19 cellular contexts compared by ENCODE assay signal in the genomic region with DNA sequence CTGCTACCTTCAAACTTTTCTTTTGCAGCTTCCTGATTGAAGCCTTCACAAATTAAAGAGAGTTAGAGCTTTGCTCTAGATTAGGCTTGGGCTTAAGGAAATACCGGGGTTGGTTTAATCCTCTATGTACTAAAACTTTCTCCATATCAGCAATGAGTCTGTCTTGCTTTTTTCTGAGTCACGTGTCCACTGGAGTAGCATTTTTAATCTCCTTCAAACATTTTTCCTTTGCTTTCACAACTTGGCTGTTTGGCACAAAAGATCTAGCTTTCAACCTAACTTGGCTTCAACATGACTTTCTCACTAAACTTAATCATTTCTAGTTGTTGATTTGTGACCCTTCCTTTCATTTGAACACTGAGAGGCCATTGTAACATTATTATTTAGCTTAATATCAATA.
DNase-seq lines count a peak whose midpoint lies in the region; ATAC-seq and TF ChIP-seq lines count a peak whose summit lies in the region.
"Had no signal": no experiment of that assay in that cellular context is flagged by ENCODE, and none has a peak within 500 bp of the region (broad histone marks: within the 10 kb centered on the region; RNA-seq: fewer than 3 reads in every experiment).

No MANE protein-coding gene starts in this region.

- H3K4me3 ChIP-seq in IMR-90 (ENCODE audit: insufficient read depth, low read depth, low read length): no peak overlapping the region
- H3K4me3 ChIP-seq: BLaER1, GM23338 had no signal

- H2BK20ac ChIP-seq in IMR-90 (ENCODE audit: low read depth, low read length): no peak overlapping the region

- H3K27ac ChIP-seq in IMR-90 (ENCODE audit: insufficient read depth, low read length): no peak overlapping the region
- H3K27ac ChIP-seq: 22Rv1, BLaER1, C4-2B had no signal

- no peak overlapping the region for H2BK15ac ChIP-seq in IMR-90 (ENCODE audit: low read depth, low read length)

- H3K4me3 Mint-ChIP-seq in chondrocyte (ENCODE audit: unreplicated experiment): no peak overlapping the region
- H3K4me3 Mint-ChIP-seq: B cell; CD4-positive, CD25-positive, alpha-beta regulatory T cell; CD8-positive, alpha-beta T cell; GM23338; H9; HFFc6 had no signal

- TF ChIP-seq CTCF in IMR-90 (conservative IDR thresholded peaks at IDR 0.05; ENCODE audit: low read depth, low read length) (no peak), chondrocyte (IDR thresholded peaks at IDR 0.05) (no peak)

- intact Hi-C loops in IMR-90 (cut with micrococcal nuclease): no loop called here

- no peaks in the 10 kb centered on the region for H3K4me1 Mint-ChIP-seq in chondrocyte (ENCODE audit: low read depth)
- H3K4me1 Mint-ChIP-seq: B cell; CD4-positive, CD25-positive, alpha-beta regulatory T cell; GM23338; H9 had no signal

- H3K27me3 ChIP-seq in IMR-90 (ENCODE audit: control insufficient read depth, insufficient read depth, low read length): no peaks in the 10 kb centered on the region
- H3K27me3 ChIP-seq: BLaER1 had no signal

- H3K18ac ChIP-seq in IMR-90 (ENCODE audit: low read depth, low read length): peak overlapping the region; percentile 18; the same call in 1 of the 2 replicates

- no peaks in the 10 kb centered on the region for H3K36me3 ChIP-seq in IMR-90 (ENCODE audit: control insufficient read depth, insufficient read depth, low read length)
- H3K36me3 ChIP-seq: BLaER1 had no signal

- peaks cover 1% of the 10 kb centered on the region; the same call in 1 of the 2 replicates for H3K4me1 ChIP-seq in IMR-90 (ENCODE audit: control insufficient read depth, insufficient read depth, low read length)
- H3K4me1 ChIP-seq: BLaER1, Caco-2 had no signal

- no TSS peak for BruUV-seq in IMR-90 (replicated peaks; lab: Mats Ljungman, UMichigan)

- in situ Hi-C loops in IMR-90 (cut with MboI; ENCODE audit: low sequenced_read_pairs): no loop called here

- H4K8ac ChIP-seq in IMR-90 (ENCODE audit: low read depth in 2 of 2, low read length in 2 of 2): no peak overlapping the region

- no peak overlapping the region for H3K56ac ChIP-seq in IMR-90 (ENCODE audit: extremely low read depth, insufficient read depth, low read length)

- CTCF ChIA-PET in IMR-90 (lab: Yijun Ruan, JAX): interaction anchor here (2.8 kb wide), 1 partner anchor 12 kb away, joined by 6 read pairs; no protein-coding TSS in a partner anchor

- H3K27ac Mint-ChIP-seq in chondrocyte (ENCODE audit: unreplicated experiment): peak overlapping the region; percentile 45
- H3K27ac Mint-ChIP-seq: B cell; CD8-positive, alpha-beta T cell; GM23338; H9; HFFc6 had no signal

- H3K79me1 ChIP-seq in IMR-90 (ENCODE audit: low read depth in 1 of 2, low read length in 2 of 2): no peaks in the 10 kb centered on the region

- no peak for TF ChIP-seq POLR2A in IMR-90 (IDR thresholded peaks at IDR 0.05; ENCODE audit: low read depth, low read length)

- ATAC-seq in IMR-90 (ENCODE audit: low read depth) (no peak; the same call in 1 of the 2 replicates), HG03521 (IDR thresholded peaks at IDR 0.05; ENCODE audit: unreplicated experiment) (no peak)
- ATAC-seq: CD8-positive, alpha-beta T cell; GM23338; HCT116 had no signal

- WGBS in IMR-90 (ENCODE audit: extremely low coverage in 2 of 2, insufficient read length in 1 of 2), 2 experiments: 50% methylated on average over 1 of the region's 2 CpGs; no CpG with 5 or more reads in 1 of the 2 experiments

- H3K9me1 ChIP-seq in IMR-90 (ENCODE audit: insufficient read depth, low read length): no peaks in the 10 kb centered on the region

- no peak overlapping the region for H2BK5ac ChIP-seq in IMR-90 (ENCODE audit: low read depth, low read length, poor library complexity, severe bottlenecking)

- POLR2A ChIA-PET in IMR-90 (lab: Charles Lee; ENCODE audit: unreplicated experiment): no interaction called here

- dilution Hi-C loops in IMR-90 (cut with HindIII; ENCODE audit: low sequenced_read_pairs, unreplicated experiment): no loop called here

- DNase-seq in IMR-90 (no peak), amniotic epithelial cell (ENCODE audit: low read depth) (peak; percentile 20), chondrocyte (ENCODE audit: low spot score) (no peak), NCI-H82 (lab: John Stamatoyannopoulos, UW) (no peak)
- no peak for DNase-seq in activated CD4-positive, alpha-beta T cell treated with anti-CD3 and anti-CD28 coated beads for 48 hours
- DNase-seq: Caco-2; CD4-positive, CD25-positive, alpha-beta regulatory T cell; CD8-positive, alpha-beta T cell; DMS153; DND-41; H9; HFFc6 had no signal

- H3K9me3 Mint-ChIP-seq in chondrocyte (ENCODE audit: low read depth): peaks cover 10% of the 10 kb centered on the region
- H3K9me3 Mint-ChIP-seq: HFFc6 had no signal

- H3K9me3 ChIP-seq in IMR-90 (ENCODE audit: control insufficient read depth, insufficient read depth, low read length): no peaks in the 10 kb centered on the region
- H3K9me3 ChIP-seq: BLaER1 had no signal

- no peak overlapping the region for H4K91ac ChIP-seq in IMR-90 (ENCODE audit: insufficient read depth, low read depth, low read length)

- no peak overlapping the region for H2BK120ac ChIP-seq in IMR-90 (ENCODE audit: low read depth, low read length)

- H4K20me1 ChIP-seq in IMR-90 (ENCODE audit: insufficient read depth, low read length): no peaks in the 10 kb centered on the region
- H4K20me1 ChIP-seq: BLaER1 had no signal

- no peak overlapping the region for H2AFZ ChIP-seq in IMR-90 (replicated peaks; ENCODE audit: low read length, poor library complexity)
- H2AFZ ChIP-seq: GM23338 had no signal

- H2AK9ac ChIP-seq in IMR-90 (replicated peaks; ENCODE audit: low read depth, low read length, poor library complexity): no peak overlapping the region

- H3K27me3 Mint-ChIP-seq in chondrocyte (ENCODE audit: low read depth): no peaks in the 10 kb centered on the region

- no peak overlapping the region for H4K5ac ChIP-seq in IMR-90 (ENCODE audit: low read depth, low read length)

- no peak overlapping the region for H3K4me2 ChIP-seq in IMR-90 (ENCODE audit: low read depth, low read length)
- H3K4me2 ChIP-seq: BLaER1, GM23338 had no signal

- no peak for TF ChIP-seq RAD21 in IMR-90 (IDR thresholded peaks at IDR 0.05; ENCODE audit: low read length)

- H3K14ac ChIP-seq in IMR-90 (replicated peaks; ENCODE audit: low read depth, low read length): no peak overlapping the region

- H3K36me3 Mint-ChIP-seq in chondrocyte (ENCODE audit: low read depth): no peaks in the 10 kb centered on the region
- H3K36me3 Mint-ChIP-seq: CD4-positive, CD25-positive, alpha-beta regulatory T cell; CD8-positive, alpha-beta T cell had no signal

- no peak overlapping the region for H3K23ac ChIP-seq in IMR-90 (ENCODE audit: low read depth, low read length)

- no peak overlapping the region for H3K9ac ChIP-seq in IMR-90 (ENCODE audit: low read depth, low read length)
- H3K9ac ChIP-seq: BLaER1 had no signal

- H2AK5ac ChIP-seq in IMR-90 (ENCODE audit: low read depth, low read length): no peak overlapping the region

- no peak overlapping the region for H3K4ac ChIP-seq in IMR-90 (ENCODE audit: low read depth, low read length)

TF ChIP-seq in IMR-90, 13 proteins besides CTCF, POLR2A, EP300 and RAD21:
- TF ChIP-seq BHLHE40 (IDR thresholded peaks at IDR 0.05; ENCODE audit: low read depth, low read length) (no peak), USF2 (IDR thresholded peaks at IDR 0.05; ENCODE audit: low read depth, low read length) (peak; percentile 59; the same call in 1 of the 2 replicates), CHD1 (IDR thresholded peaks at IDR 0.05; ENCODE audit: low read depth, low read length) (no peak), CEBPB (IDR thresholded peaks at IDR 0.05; ENCODE audit: low read depth, low read length) (no peak), RCOR1 (IDR thresholded peaks at IDR 0.05; ENCODE audit: insufficient replicate concordance, low read length) (no peak), RFX5 (IDR thresholded peaks at IDR 0.05; ENCODE audit: low read depth, low read length) (no peak)
- TF ChIP-seq, protein P1, sequence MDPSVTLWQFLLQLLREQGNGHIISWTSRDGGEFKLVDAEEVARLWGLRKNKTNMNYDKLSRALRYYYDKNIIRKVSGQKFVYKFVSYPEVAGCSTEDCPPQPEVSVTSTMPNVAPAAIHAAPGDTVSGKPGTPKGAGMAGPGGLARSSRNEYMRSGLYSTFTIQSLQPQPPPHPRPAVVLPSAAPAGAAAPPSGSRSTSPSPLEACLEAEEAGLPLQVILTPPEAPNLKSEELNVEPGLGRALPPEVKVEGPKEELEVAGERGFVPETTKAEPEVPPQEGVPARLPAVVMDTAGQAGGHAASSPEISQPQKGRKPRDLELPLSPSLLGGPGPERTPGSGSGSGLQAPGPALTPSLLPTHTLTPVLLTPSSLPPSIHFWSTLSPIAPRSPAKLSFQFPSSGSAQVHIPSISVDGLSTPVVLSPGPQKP (IDR thresholded peaks at IDR 0.05; ENCODE audit: borderline replicate concordance, low read depth, low read length): no peak
